1 cellular context compared by ENCODE assay signal in the genomic region with DNA sequence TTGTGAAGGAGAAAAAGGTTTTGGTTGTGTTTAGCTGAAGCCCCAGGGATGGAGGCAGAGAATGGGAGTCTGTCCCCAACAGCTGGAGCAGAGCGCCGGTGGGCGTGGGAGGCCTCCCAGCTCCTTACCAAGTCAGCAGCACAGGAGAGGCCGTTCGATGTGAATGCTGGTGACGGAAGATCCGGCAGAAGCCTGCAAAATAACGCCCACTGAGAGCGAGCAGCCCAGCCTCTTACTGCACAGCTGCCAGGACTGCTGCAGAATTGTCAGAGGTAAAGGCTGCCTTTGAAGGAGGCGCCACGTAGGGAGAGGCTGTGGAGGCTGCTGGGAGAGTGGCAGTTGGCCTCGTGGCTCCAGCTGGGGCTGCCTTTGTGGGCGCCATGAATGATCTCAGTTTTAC.
TF ChIP-seq lines count a peak whose summit lies in the region.

No MANE protein-coding gene starts in this region.

TF ChIP-seq in K562, 482 proteins besides CTCF, POLR2A, EP300 and RAD21 (continued from another document):
- TF ChIP-seq, protein P1, sequence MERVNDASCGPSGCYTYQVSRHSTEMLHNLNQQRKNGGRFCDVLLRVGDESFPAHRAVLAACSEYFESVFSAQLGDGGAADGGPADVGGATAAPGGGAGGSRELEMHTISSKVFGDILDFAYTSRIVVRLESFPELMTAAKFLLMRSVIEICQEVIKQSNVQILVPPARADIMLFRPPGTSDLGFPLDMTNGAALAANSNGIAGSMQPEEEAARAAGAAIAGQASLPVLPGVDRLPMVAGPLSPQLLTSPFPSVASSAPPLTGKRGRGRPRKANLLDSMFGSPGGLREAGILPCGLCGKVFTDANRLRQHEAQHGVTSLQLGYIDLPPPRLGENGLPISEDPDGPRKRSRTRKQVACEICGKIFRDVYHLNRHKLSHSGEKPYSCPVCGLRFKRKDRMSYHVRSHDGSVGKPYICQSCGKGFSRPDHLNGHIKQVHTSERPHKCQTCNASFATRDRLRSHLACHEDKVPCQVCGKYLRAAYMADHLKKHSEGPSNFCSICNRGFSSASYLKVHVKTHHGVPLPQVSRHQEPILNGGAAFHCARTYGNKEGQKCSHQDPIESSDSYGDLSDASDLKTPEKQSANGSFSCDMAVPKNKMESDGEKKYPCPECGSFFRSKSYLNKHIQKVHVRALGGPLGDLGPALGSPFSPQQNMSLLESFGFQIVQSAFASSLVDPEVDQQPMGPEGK (CRISPR knock-in tag; IDR thresholded peaks at IDR 0.05; ENCODE audit: borderline replicate concordance), result no peak
- TF ChIP-seq, protein P2, sequence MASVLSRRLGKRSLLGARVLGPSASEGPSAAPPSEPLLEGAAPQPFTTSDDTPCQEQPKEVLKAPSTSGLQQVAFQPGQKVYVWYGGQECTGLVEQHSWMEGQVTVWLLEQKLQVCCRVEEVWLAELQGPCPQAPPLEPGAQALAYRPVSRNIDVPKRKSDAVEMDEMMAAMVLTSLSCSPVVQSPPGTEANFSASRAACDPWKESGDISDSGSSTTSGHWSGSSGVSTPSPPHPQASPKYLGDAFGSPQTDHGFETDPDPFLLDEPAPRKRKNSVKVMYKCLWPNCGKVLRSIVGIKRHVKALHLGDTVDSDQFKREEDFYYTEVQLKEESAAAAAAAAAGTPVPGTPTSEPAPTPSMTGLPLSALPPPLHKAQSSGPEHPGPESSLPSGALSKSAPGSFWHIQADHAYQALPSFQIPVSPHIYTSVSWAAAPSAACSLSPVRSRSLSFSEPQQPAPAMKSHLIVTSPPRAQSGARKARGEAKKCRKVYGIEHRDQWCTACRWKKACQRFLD (CRISPR knock-in tag; IDR thresholded peaks at IDR 0.05), result 0 out of 2 replicates have a peak, but pooled peaks have one; percentile 31
- TF ChIP-seq, protein P3, sequence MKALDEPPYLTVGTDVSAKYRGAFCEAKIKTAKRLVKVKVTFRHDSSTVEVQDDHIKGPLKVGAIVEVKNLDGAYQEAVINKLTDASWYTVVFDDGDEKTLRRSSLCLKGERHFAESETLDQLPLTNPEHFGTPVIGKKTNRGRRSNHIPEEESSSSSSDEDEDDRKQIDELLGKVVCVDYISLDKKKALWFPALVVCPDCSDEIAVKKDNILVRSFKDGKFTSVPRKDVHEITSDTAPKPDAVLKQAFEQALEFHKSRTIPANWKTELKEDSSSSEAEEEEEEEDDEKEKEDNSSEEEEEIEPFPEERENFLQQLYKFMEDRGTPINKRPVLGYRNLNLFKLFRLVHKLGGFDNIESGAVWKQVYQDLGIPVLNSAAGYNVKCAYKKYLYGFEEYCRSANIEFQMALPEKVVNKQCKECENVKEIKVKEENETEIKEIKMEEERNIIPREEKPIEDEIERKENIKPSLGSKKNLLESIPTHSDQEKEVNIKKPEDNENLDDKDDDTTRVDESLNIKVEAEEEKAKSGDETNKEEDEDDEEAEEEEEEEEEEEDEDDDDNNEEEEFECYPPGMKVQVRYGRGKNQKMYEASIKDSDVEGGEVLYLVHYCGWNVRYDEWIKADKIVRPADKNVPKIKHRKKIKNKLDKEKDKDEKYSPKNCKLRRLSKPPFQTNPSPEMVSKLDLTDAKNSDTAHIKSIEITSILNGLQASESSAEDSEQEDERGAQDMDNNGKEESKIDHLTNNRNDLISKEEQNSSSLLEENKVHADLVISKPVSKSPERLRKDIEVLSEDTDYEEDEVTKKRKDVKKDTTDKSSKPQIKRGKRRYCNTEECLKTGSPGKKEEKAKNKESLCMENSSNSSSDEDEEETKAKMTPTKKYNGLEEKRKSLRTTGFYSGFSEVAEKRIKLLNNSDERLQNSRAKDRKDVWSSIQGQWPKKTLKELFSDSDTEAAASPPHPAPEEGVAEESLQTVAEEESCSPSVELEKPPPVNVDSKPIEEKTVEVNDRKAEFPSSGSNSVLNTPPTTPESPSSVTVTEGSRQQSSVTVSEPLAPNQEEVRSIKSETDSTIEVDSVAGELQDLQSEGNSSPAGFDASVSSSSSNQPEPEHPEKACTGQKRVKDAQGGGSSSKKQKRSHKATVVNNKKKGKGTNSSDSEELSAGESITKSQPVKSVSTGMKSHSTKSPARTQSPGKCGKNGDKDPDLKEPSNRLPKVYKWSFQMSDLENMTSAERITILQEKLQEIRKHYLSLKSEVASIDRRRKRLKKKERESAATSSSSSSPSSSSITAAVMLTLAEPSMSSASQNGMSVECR (CRISPR knock-in tag; IDR thresholded peaks at IDR 0.05), result no peak
- TF ChIP-seq DMBX1 (CRISPR knock-in tag; IDR thresholded peaks at IDR 0.05; ENCODE audit: borderline replicate concordance) (no peak), L3MBTL2 (IDR thresholded peaks at IDR 0.05) (peak; percentile 14; the same call in 1 of the 2 replicates), ZFX (CRISPR knock-in tag; IDR thresholded peaks at IDR 0.05) (no peak), RBFOX2 (IDR thresholded peaks at IDR 0.05; ENCODE audit: low read depth, low read length) (no peak), EGR1 (conservative IDR thresholded peaks at IDR 0.05) (0 out of 2 replicates have a peak, but pooled peaks have one; percentile 26), SRSF3 (IDR thresholded peaks at IDR 0.05; ENCODE audit: insufficient read depth, low read length) (no peak), ZNF143 (CRISPR knock-in tag; IDR thresholded peaks at IDR 0.05) (no peak)
- TF ChIP-seq, protein P4, sequence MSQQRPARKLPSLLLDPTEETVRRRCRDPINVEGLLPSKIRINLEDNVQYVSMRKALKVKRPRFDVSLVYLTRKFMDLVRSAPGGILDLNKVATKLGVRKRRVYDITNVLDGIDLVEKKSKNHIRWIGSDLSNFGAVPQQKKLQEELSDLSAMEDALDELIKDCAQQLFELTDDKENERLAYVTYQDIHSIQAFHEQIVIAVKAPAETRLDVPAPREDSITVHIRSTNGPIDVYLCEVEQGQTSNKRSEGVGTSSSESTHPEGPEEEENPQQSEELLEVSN (IDR thresholded peaks at IDR 0.05; ENCODE audit: borderline replicate concordance in 1 of 2, extremely low read depth in 1 of 2, insufficient read depth in 1 of 2, insufficient read length in 1 of 2, low read depth in 1 of 2, low read length in 1 of 2, poor library complexity in 1 of 2, severe bottlenecking in 1 of 2), result peak in 1 of 2 experiments; percentile 34
- TF ChIP-seq, protein P5, sequence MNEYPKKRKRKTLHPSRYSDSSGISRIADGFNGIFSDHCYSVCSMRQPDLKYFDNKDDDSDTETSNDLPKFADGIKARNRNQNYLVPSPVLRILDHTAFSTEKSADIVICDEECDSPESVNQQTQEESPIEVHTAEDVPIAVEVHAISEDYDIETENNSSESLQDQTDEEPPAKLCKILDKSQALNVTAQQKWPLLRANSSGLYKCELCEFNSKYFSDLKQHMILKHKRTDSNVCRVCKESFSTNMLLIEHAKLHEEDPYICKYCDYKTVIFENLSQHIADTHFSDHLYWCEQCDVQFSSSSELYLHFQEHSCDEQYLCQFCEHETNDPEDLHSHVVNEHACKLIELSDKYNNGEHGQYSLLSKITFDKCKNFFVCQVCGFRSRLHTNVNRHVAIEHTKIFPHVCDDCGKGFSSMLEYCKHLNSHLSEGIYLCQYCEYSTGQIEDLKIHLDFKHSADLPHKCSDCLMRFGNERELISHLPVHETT (CRISPR knock-in tag; conservative IDR thresholded peaks at IDR 0.05 in 1 of 2, IDR thresholded peaks at IDR 0.05 in 1 of 2), result 0 out of 4 replicates have a peak, but pooled peaks of 1 of the 2 experiments have one; percentile 51
- TF ChIP-seq, protein P6, sequence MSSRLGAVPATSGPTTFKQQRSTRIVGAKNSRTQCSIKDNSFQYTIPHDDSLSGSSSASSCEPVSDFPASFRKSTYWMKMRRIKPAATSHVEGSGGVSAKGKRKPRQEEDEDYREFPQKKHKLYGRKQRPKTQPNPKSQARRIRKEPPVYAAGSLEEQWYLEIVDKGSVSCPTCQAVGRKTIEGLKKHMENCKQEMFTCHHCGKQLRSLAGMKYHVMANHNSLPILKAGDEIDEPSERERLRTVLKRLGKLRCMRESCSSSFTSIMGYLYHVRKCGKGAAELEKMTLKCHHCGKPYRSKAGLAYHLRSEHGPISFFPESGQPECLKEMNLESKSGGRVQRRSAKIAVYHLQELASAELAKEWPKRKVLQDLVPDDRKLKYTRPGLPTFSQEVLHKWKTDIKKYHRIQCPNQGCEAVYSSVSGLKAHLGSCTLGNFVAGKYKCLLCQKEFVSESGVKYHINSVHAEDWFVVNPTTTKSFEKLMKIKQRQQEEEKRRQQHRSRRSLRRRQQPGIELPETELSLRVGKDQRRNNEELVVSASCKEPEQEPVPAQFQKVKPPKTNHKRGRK (tag; IDR thresholded peaks at IDR 0.05), result no peak
